1 cellular context compared by ENCODE assay signal in genomic region chr7:12715372-12716133, GRCh38.
TF ChIP-seq lines count a peak whose summit lies in the region.

No MANE protein-coding gene starts in this region.

TF ChIP-seq in Ishikawa, 13 proteins besides CTCF, POLR2A, EP300 and RAD21 (continued from another document):
- no peak for TF ChIP-seq CEBPB (IDR thresholded peaks at IDR 0.05)
